Comparison of ENCODE assay signal across 7 cellular contexts in the genomic region with DNA sequence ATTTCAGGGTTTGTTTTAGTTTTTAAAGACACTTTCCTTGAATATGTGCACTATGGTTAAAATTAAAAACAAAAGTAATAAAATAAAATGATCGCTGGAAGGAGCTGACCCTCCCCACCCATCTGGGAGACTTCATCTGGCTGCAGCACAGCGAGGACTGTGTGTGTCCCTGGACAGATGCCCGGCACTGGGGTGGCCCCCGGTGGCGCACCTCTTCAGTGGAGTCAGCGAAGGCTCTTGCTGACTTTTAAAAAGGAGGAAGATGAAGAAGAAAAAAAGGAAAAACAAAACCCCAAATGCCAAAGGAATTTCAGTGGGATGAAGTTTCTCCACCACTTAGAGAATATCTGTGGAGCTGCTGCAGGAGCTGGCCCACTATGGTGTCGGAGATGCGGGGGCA. TPM values are rescaled to one million over a fixed set of nuclear protein-coding genes. Genes with fewer than 3 reads are reported as not detected.
"Had no signal": no experiment of that assay in that cellular context is flagged by ENCODE, and none has a peak within 500 bp of the region (broad histone marks: within the 10 kb centered on the region; RNA-seq: fewer than 3 reads in every experiment).

No MANE protein-coding gene starts in this region.

- DNase-seq: IMR-90 had no signal

- H3K27ac ChIP-seq: HL-60 had no signal

- ATAC-seq: HepG2, K562 had no signal

- H3K4me3 Mint-ChIP-seq: IgD-negative memory B cell had no signal

- H3K27ac Mint-ChIP-seq: IgD-negative memory B cell had no signal

- FAIRE-seq: HepG2, HTR-8/SVneo, K562 had no signal

- H3K36me3 Mint-ChIP-seq: IgD-negative memory B cell had no signal

- H3K4me3 ChIP-seq: K562 had no signal

- H3K4me1 Mint-ChIP-seq: IgD-negative memory B cell had no signal

RNA-seq across cellular contexts. Expression of a gene that starts 5.4 kb away (rescaled TPM):
- total RNA-seq: HepG2, HT-29, IMR-90, K562 had no signal
- polyA plus RNA-seq: HepG2, IgD-negative memory B cell, K562 had no signal

RNA-seq across cellular contexts. Expression of a gene that starts 44.2 kb away (rescaled TPM):
- total RNA-seq: HepG2 had no signal
- polyA plus RNA-seq: HepG2 had no signal
